Comparison of ENCODE assay signal across 9 cellular contexts in the genomic region with DNA sequence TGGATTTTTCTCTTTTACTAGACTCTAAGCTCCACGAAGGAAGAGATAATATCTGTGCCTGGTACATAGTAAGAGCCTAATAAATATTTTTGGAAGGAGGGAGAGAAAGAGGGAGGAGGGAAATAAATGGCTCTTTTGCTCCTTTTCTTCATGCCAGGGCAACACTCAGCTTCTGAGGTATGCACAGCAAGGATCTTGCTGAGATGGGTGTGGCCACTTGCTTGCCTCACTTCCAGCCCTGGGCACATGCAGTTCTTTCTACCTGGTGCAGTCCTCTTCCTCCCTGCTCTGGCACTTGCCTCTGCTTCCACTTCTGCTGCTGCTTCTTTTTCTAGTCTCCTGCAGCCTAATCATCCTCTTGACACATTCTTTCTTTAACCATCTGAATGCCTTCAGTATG.
DNase-seq lines count a peak whose midpoint lies in the region; ATAC-seq and TF ChIP-seq lines count a peak whose summit lies in the region.
"Had no signal": no experiment of that assay in that cellular context is flagged by ENCODE, and none has a peak within 500 bp of the region (broad histone marks: within the 10 kb centered on the region; RNA-seq: fewer than 3 reads in every experiment).

No MANE protein-coding gene starts in this region.

- TF ChIP-seq POLR2A in Peyer's patch (IDR thresholded peaks at IDR 0.05), result no peak

- H3K36me3 Mint-ChIP-seq in osteocyte (ENCODE audit: unreplicated experiment), result no peaks in the 10 kb centered on the region

- H3K27me3 ChIP-seq in Peyer's patch, result no peaks in the 10 kb centered on the region

- DNase-seq in A172 (ENCODE audit: low spot score), result peak; percentile 41
- peak in 2 of 3 donors; percentile 54 to 70 for DNase-seq in Peyer's patch
- DNase-seq in fibroblast of peridontal ligament (ENCODE audit: extremely low read depth), result peak; percentile 25
- no peak for DNase-seq in osteocyte (ENCODE audit: extremely low spot score, unreplicated experiment)
- no peak for DNase-seq in activated CD4-positive, alpha-beta T cell treated with anti-CD3 and anti-CD28 coated beads for 4 hours
- DNase-seq in DMS53 treated with DMSO at 0.1 percent for 48 hours (lab: John Stamatoyannopoulos, UW; ENCODE audit: unreplicated experiment), result no peak
- DNase-seq: WERI-Rb-1 had no signal

- no peak for ATAC-seq in GM19397 (IDR thresholded peaks at IDR 0.05; ENCODE audit: unreplicated experiment)
- ATAC-seq in GM19328 (IDR thresholded peaks at IDR 0.05; ENCODE audit: unreplicated experiment), result no peak

- no peaks in the 10 kb centered on the region for H3K9me3 ChIP-seq in Peyer's patch

- no peak overlapping the region for H3K4me3 Mint-ChIP-seq in osteocyte (ENCODE audit: unreplicated experiment)

- H3K4me3 ChIP-seq in Peyer's patch, result no peak overlapping the region

- H3K36me3 ChIP-seq in Peyer's patch, result no peaks in the 10 kb centered on the region
- H3K36me3 ChIP-seq: WERI-Rb-1 had no signal

- peaks cover 0 to 5% (median 0%) of the 10 kb centered on the region in 4 donors for H3K4me1 ChIP-seq in Peyer's patch

- peak overlapping the region in 1 of 4 donors; percentile 50 for H3K27ac ChIP-seq in Peyer's patch
- H3K27ac ChIP-seq: WERI-Rb-1 had no signal

- peaks cover 23% of the 10 kb centered on the region for H3K4me1 Mint-ChIP-seq in osteocyte (ENCODE audit: unreplicated experiment)

- no peaks in the 10 kb centered on the region for H3K27me3 Mint-ChIP-seq in osteocyte (ENCODE audit: unreplicated experiment)

- TF ChIP-seq CTCF in Peyer's patch (IDR thresholded peaks at IDR 0.05), result no peak
- no peak for TF ChIP-seq CTCF in osteocyte (IDR thresholded peaks at IDR 0.05)

- peaks cover 3% of the 10 kb centered on the region for H3K9me3 Mint-ChIP-seq in osteocyte (ENCODE audit: unreplicated experiment)

- H3K27ac Mint-ChIP-seq in osteocyte (ENCODE audit: unreplicated experiment), result peak overlapping the region; percentile 24

Comparison
In these comparisons a context has a peak if more than half of its experiments do, and no peak if none do; other contexts are left out.
1. DNase-seq: peak in A172 (single experiment), Peyer's patch (2 of 3) and fibroblast of peridontal ligament (single experiment); none in osteocyte (single experiment), activated CD4-positive, alpha-beta T cell treated with anti-CD3 and anti-CD28 coated beads for 4 hours (0 of 2) and DMS53 treated with DMSO at 0.1 percent for 48 hours (single experiment).